Comparison of ENCODE assay signal across 2 cellular contexts in genomic region chr5:15850536-15850935, GRCh38.
TF ChIP-seq lines count a peak whose summit lies in the region.

No MANE protein-coding gene starts in this region.

TF ChIP-seq in endothelial cell of umbilical vein, 7 proteins besides CTCF, POLR2A, EP300 and RAD21 (continued from another document):
- TF ChIP-seq FOS (IDR thresholded peaks at IDR 0.05; ENCODE audit: borderline replicate concordance, insufficient read depth, low read length) (no peak), EZH2 (IDR thresholded peaks at IDR 0.05; ENCODE audit: borderline replicate concordance, low read depth, low read length, severe bottlenecking) (no peak), GATA2 (IDR thresholded peaks at IDR 0.05; ENCODE audit: insufficient read depth, insufficient read length, low read depth, low read length) (no peak), JUN (IDR thresholded peaks at IDR 0.05; ENCODE audit: borderline replicate concordance, insufficient read depth, insufficient read length, low read depth) (no peak)

TF ChIP-seq in neural cell, 6 proteins besides CTCF, POLR2A, EP300 and RAD21 (continued from another document):
- no peak for TF ChIP-seq REST (IDR thresholded peaks at IDR 0.05; ENCODE audit: borderline replicate concordance)
- TF ChIP-seq EZH2 (IDR thresholded peaks at IDR 0.05; ENCODE audit: borderline replicate concordance, insufficient read depth, low read length, poor library complexity, severe bottlenecking): no peak
- no peak for TF ChIP-seq TAF1 (IDR thresholded peaks at IDR 0.05; ENCODE audit: low read depth)
- TF ChIP-seq SMC3 (conservative IDR thresholded peaks at IDR 0.05; ENCODE audit: poor library complexity): no peak
- no peak for TF ChIP-seq MXI1 (conservative IDR thresholded peaks at IDR 0.05; ENCODE audit: poor library complexity, severe bottlenecking)
